12 cellular contexts compared by ENCODE assay signal in genomic region chr5:154371687-154372086, GRCh38.
DNase-seq lines count a peak whose midpoint lies in the region; ATAC-seq, FAIRE-seq and TF ChIP-seq lines count a peak whose summit lies in the region.
"Had no signal": no experiment of that assay in that cellular context is flagged by ENCODE, and none has a peak within 500 bp of the region (broad histone marks: within the 10 kb centered on the region; RNA-seq: fewer than 3 reads in every experiment).

No MANE protein-coding gene starts in this region.

- H3K4me1 ChIP-seq in SK-N-SH (ENCODE audit: control insufficient read depth in 1 of 2, insufficient read depth in 2 of 2, low read depth in 1 of 2, low read length in 1 of 2) (peaks cover 12 to 52% of the 10 kb centered on the region in 2 experiments), upper lobe of left lung (peaks cover 6 to 23% (median 10%) of the 10 kb centered on the region in 4 donors), HepG2 (ENCODE audit: insufficient read depth, low read length) (peaks cover 33% of the 10 kb centered on the region)

- peaks cover 43% of the 10 kb centered on the region for H3K79me2 ChIP-seq in SK-N-SH (ENCODE audit: insufficient read depth)
- no peaks in the 10 kb centered on the region for H3K79me2 ChIP-seq in HepG2 (ENCODE audit: insufficient read depth, low read length)

- H3K9me3 ChIP-seq in SK-N-SH (no peaks in the 10 kb centered on the region), upper lobe of left lung (no peaks in the 10 kb centered on the region), HepG2 (ENCODE audit: low read length) (no peaks in the 10 kb centered on the region)
- H3K9me3 ChIP-seq: adrenal gland had no signal

- H3K4me3 ChIP-seq in SK-N-SH (ENCODE audit: low read depth in 2 of 2, low read length in 1 of 2) (no peak overlapping the region), upper lobe of left lung (no peak overlapping the region), HepG2 (replicated peaks in 1 of 3; ENCODE audit: insufficient read depth in 1 of 3, low read depth in 2 of 3, low read length in 3 of 3) (no peak overlapping the region)
- H3K4me3 ChIP-seq: adrenal gland had no signal

- no peak for TF ChIP-seq POLR2A in upper lobe of left lung (IDR thresholded peaks at IDR 0.05)
- no peak for TF ChIP-seq POLR2A in HepG2 (IDR thresholded peaks at IDR 0.05; ENCODE audit: insufficient read depth in 1 of 2, low read depth in 2 of 2, low read length in 2 of 2)

- CTCF ChIA-PET in SK-N-SH (lab: Yijun Ruan, JAX) (interaction anchor here (0.6 to 1.6 kb wide), 3 partner anchors 22 to 35 kb away, joined by 3 to 4 read pairs (median 3); no protein-coding TSS in a partner anchor), HepG2 (lab: Yijun Ruan, JAX; ENCODE audit: low intra/inter-chr PET ratio, low total read pairs) (no interaction called here)

- no peaks in the 10 kb centered on the region for H3K9me2 ChIP-seq in SK-N-SH

- no peak for DNase-seq in SK-N-SH
- DNase-seq in dedifferentiated amniotic fluid mesenchymal stem cell (ENCODE audit: extremely low spot score), result peak; percentile 77
- peak; percentile 10 for DNase-seq in medulla oblongata (ENCODE audit: extremely low spot score)
- DNase-seq in upper lobe of left lung, result no peak
- no peak for DNase-seq in caudate nucleus (lab: John Stamatoyannopoulos, UW)
- no peak for DNase-seq in HepG2 (ENCODE audit: low spot score)
- DNase-seq: NCI-H526 had no signal

- in situ Hi-C loops in HepG2 (cut with HindIII; ENCODE audit: extremely low pct_ligation_motif_present, low pct_unique_long_range_greater_than_20kb), result no loop called here

- intact Hi-C loops in HepG2 (cut with micrococcal nuclease; ENCODE audit: unreplicated experiment), result no loop called here

- 80% methylated on average over 3 of the region's 3 CpGs for WGBS in SK-N-SH (ENCODE audit: low lambda C conversion rate)
- 41 to 45% methylated on average over 3 of the region's 3 CpGs for WGBS in upper lobe of left lung, 2 donors
- WGBS in HepG2 (ENCODE audit: low lambda C conversion rate), result 98% methylated on average over 3 of the region's 3 CpGs

- TF ChIP-seq RAD21 in SK-N-SH (IDR thresholded peaks at IDR 0.05; ENCODE audit: low read length) (no peak), HepG2 (CRISPR knock-in tag; IDR thresholded peaks at IDR 0.05) (no peak)

- H4K20me1 ChIP-seq in SK-N-SH (ENCODE audit: insufficient read depth) (no peaks in the 10 kb centered on the region), HepG2 (ENCODE audit: insufficient read depth, low read length) (no peaks in the 10 kb centered on the region)

- ATAC-seq in SK-N-SH treated with all-trans-retinoic acid at 6 μM for 48 hours (no peak), upper lobe of left lung (ENCODE audit: low FRiP score in 2 of 2) (peak; percentile 44 to 77), HG03442 (IDR thresholded peaks at IDR 0.05; ENCODE audit: unreplicated experiment) (no peak), HepG2 (no peak)

- peaks cover 34% of the 10 kb centered on the region for H3F3A ChIP-seq in SK-N-SH (replicated peaks; ENCODE audit: insufficient read depth)

- no TSS peak for BruUV-seq in HepG2 (replicated peaks; lab: Mats Ljungman, UMichigan)

- no peak overlapping the region for H3K9ac ChIP-seq in SK-N-SH
- H3K9ac ChIP-seq in HepG2 (ENCODE audit: insufficient read depth, low read depth, low read length), result no peak overlapping the region

- no peak for TF ChIP-seq EP300 in SK-N-SH (IDR thresholded peaks at IDR 0.05; ENCODE audit: borderline replicate concordance in 1 of 2, low read depth in 1 of 2, low read length in 1 of 2)
- no peak for TF ChIP-seq EP300 in upper lobe of left lung (IDR thresholded peaks at IDR 0.05)
- no peak for TF ChIP-seq EP300 in HepG2 (IDR thresholded peaks at IDR 0.05; ENCODE audit: low read depth in 2 of 2, low read length in 2 of 2)
- no peak for TF ChIP-seq EP300 in HepG2 (CRISPR knock-in tag; IDR thresholded peaks at IDR 0.05; ENCODE audit: borderline replicate concordance)

- H3K36me3 ChIP-seq in SK-N-SH (replicated peaks in 1 of 2; ENCODE audit: control insufficient read depth in 1 of 2, insufficient read depth in 2 of 2, low read length in 1 of 2) (peaks cover 13 to 22% of the 10 kb centered on the region in 2 experiments), upper lobe of left lung (peaks cover 0 to 10% (median 5%) of the 10 kb centered on the region in 4 donors), HepG2 (replicated peaks in 1 of 2; ENCODE audit: control insufficient read depth in 1 of 2, insufficient read depth in 2 of 2, low read length in 2 of 2) (peaks cover 0 to 2% of the 10 kb centered on the region in 2 experiments; a peak in 1 of 5 replicates)

- H3K4me2 ChIP-seq in SK-N-SH (0 out of 2 replicates have a peak overlapping the region, but pooled peaks have one; percentile 5), HepG2 (ENCODE audit: low read depth, low read length) (no peak overlapping the region)

- H2AFZ ChIP-seq in SK-N-SH (ENCODE audit: low read depth) (no peak overlapping the region), HepG2 (ENCODE audit: low read length) (no peak overlapping the region)

- H3K27me3 ChIP-seq in SK-N-SH (ENCODE audit: insufficient read depth), result no peaks in the 10 kb centered on the region
- H3K27me3 ChIP-seq in upper lobe of left lung, result no peaks in the 10 kb centered on the region
- no peaks in the 10 kb centered on the region for H3K27me3 ChIP-seq in HepG2 (ENCODE audit: control insufficient read depth in 1 of 2, insufficient read depth in 2 of 2, low read length in 2 of 2)
- H3K27me3 ChIP-seq: adrenal gland had no signal

- TF ChIP-seq CTCF in SK-N-SH (IDR thresholded peaks at IDR 0.05) (no peak), upper lobe of left lung (IDR thresholded peaks at IDR 0.05) (no peak), HepG2 (CRISPR knock-in tag; IDR thresholded peaks at IDR 0.05) (no peak)

- POLR2A ChIA-PET in SK-N-SH (lab: Yijun Ruan, JAX) (no interaction called here), HepG2 (lab: Yijun Ruan, JAX) (no interaction called here)

- H3K27ac ChIP-seq in SK-N-SH (ENCODE audit: low read depth in 2 of 2, low read length in 1 of 2), result peak overlapping the region in 1 of 2 experiments; percentile 91; a peak in 2 of 4 replicates
- H3K27ac ChIP-seq in upper lobe of left lung, result peak overlapping the region in 1 of 4 donors; percentile 21
- H3K27ac ChIP-seq in caudate nucleus (ENCODE audit: low read depth, low read length), result no peak overlapping the region
- no peak overlapping the region for H3K27ac ChIP-seq in HepG2 (ENCODE audit: extremely low read length, insufficient read depth, low read length)

- FAIRE-seq in HepG2 (lab: Jason Lieb, UNC), result no peak
- FAIRE-seq: A204.1, frontal cortex had no signal

TF ChIP-seq in SK-N-SH, 30 proteins besides CTCF, POLR2A, EP300 and RAD21 (continues in another document):
- TF ChIP-seq RCOR1 (IDR thresholded peaks at IDR 0.05; ENCODE audit: low read length), result no peak
- no peak for TF ChIP-seq JUND (IDR thresholded peaks at IDR 0.05)
- no peak for TF ChIP-seq SIN3A (IDR thresholded peaks at IDR 0.05; ENCODE audit: borderline replicate concordance, low read depth, low read length)
- no peak for TF ChIP-seq ELF1 (IDR thresholded peaks at IDR 0.05)
- no peak for TF ChIP-seq TEAD4 (IDR thresholded peaks at IDR 0.05; ENCODE audit: borderline replicate concordance, insufficient read depth)
- no peak for TF ChIP-seq MEF2A (IDR thresholded peaks at IDR 0.05; ENCODE audit: borderline replicate concordance, low read depth)
- TF ChIP-seq USF1 (IDR thresholded peaks at IDR 0.05; ENCODE audit: borderline replicate concordance, low read depth), result no peak
- TF ChIP-seq GATA2 (CRISPR knock-in tag; IDR thresholded peaks at IDR 0.05), result no peak

TF ChIP-seq in SK-N-SH treated with all-trans-retinoic acid at 6 μM for 48 hours, 23 proteins besides CTCF, POLR2A, EP300 and RAD21 (continues in another document):
- no peak for TF ChIP-seq ZNF70 (CRISPR knock-in tag; IDR thresholded peaks at IDR 0.05)
- no peak for TF ChIP-seq ZC3H10 (CRISPR knock-in tag; IDR thresholded peaks at IDR 0.05)
- no peak for TF ChIP-seq TCF4 (CRISPR knock-in tag; IDR thresholded peaks at IDR 0.05; ENCODE audit: borderline replicate concordance)
- no peak for TF ChIP-seq ZFP3 (CRISPR knock-in tag; IDR thresholded peaks at IDR 0.05)
- no peak for TF ChIP-seq TOX (CRISPR knock-in tag; IDR thresholded peaks at IDR 0.05; ENCODE audit: borderline replicate concordance)
- TF ChIP-seq RARB (CRISPR knock-in tag; IDR thresholded peaks at IDR 0.05), result no peak
- TF ChIP-seq SNAI2 (CRISPR knock-in tag; IDR thresholded peaks at IDR 0.05), result no peak
- TF ChIP-seq ISL1 (CRISPR knock-in tag; IDR thresholded peaks at IDR 0.05), result no peak

TF ChIP-seq in HepG2, 621 proteins besides CTCF, POLR2A, EP300 and RAD21:
- TF ChIP-seq DMTF1 (CRISPR knock-in tag; IDR thresholded peaks at IDR 0.05), result no peak
- no peak for TF ChIP-seq HOXA5 (CRISPR knock-in tag; IDR thresholded peaks at IDR 0.05)
- TF ChIP-seq NCOA5 (CRISPR knock-in tag; IDR thresholded peaks at IDR 0.05), result no peak
- no peak for TF ChIP-seq BRF2 (CRISPR knock-in tag; IDR thresholded peaks at IDR 0.05)
- TF ChIP-seq HOXA3 (CRISPR knock-in tag; IDR thresholded peaks at IDR 0.05), result no peak
- TF ChIP-seq ZNF17 (CRISPR knock-in tag; IDR thresholded peaks at IDR 0.05), result no peak

Comparison
In these comparisons a context has a peak if more than half of its experiments do, and no peak if none do; other contexts are left out.
1. DNase-seq: peak in dedifferentiated amniotic fluid mesenchymal stem cell (single experiment) and medulla oblongata (single experiment); none in SK-N-SH (single experiment), upper lobe of left lung (0 of 2), caudate nucleus (0 of 61) and HepG2 (single experiment).
2. ATAC-seq: peak in upper lobe of left lung (2 of 2); none in SK-N-SH treated with all-trans-retinoic acid at 6 μM for 48 hours (single experiment), HG03442 (single experiment) and HepG2 (single experiment).